ENCODE assay signal across 8 cellular contexts in the genomic region with DNA sequence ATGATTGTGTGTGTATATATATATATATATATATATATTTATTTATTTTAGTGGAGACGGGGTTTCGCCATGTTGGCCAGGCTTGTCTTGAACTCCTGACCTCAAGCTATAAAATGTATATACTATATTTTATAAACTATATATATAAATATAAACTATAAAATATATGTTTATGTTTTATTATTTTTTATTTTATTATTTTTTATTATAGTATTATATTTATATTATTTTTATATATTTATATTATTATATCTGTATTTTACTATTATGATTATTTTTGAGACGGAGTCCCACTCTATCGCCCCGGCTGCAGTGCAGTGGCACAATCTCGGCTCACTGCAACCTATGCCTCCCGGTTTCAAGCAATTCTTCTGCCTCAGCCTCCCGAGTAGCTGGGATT. TPM values are rescaled to one million over a fixed set of nuclear protein-coding genes. Genes with fewer than 3 reads are reported as not detected.
"Had no signal": no experiment of that assay in that cellular context is flagged by ENCODE, and none has a peak within 500 bp of the region (broad histone marks: within the 10 kb centered on the region; RNA-seq: fewer than 3 reads in every experiment).

No MANE protein-coding gene starts in this region.

- ATAC-seq: GM12878 had no signal

- DNase-seq: GDM1, GF-D8 had no signal

- FAIRE-seq: GM12878, GM12891, GM12892, GM18507, GM19239 had no signal

RNA-seq across cellular contexts. Expression of a gene that starts 30.7 kb away (rescaled TPM):
- total RNA-seq: G401 had no signal
